Comparison of ENCODE assay signal across 8 cellular contexts in genomic region chr18:76518543-76519155, GRCh38. TPM values are rescaled to one million over a fixed set of nuclear protein-coding genes. Genes with fewer than 3 reads are reported as not detected.
A peak's percentile ranks its signal among the peaks of the same experiment; 100 is the strongest.
DNase-seq lines count a peak whose midpoint lies in the region; ATAC-seq, FAIRE-seq and TF ChIP-seq lines count a peak whose summit lies in the region.

No MANE protein-coding gene starts in this region.

- RAD21 ChIA-PET in GM12878 (lab: Charles Lee; ENCODE audit: unreplicated experiment), result interaction anchor here (1.2 kb wide), 1 partner anchor 119 kb away, joined by 4 read pairs; no protein-coding TSS in a partner anchor

- H3K4me1 ChIP-seq in HUES48 (ENCODE audit: control insufficient read depth, insufficient read depth, low read length) (peaks cover 46% of the 10 kb centered on the region), GM12878 (ENCODE audit: control insufficient read depth, insufficient read depth, low read length) (peaks cover 9% of the 10 kb centered on the region), kidney (ENCODE audit: control insufficient read depth in 1 of 2, insufficient read depth in 1 of 2, low read depth in 1 of 2, low read length in 2 of 2) (no peaks in the 10 kb centered on the region), suprapubic skin (no peaks in the 10 kb centered on the region)

- H4K20me1 ChIP-seq in GM12878 (ENCODE audit: control insufficient read depth, insufficient read depth), result no peaks in the 10 kb centered on the region

- intact Hi-C loops in GM12878 (cut with micrococcal nuclease; ENCODE audit: unreplicated experiment) (no loop called here), kidney (cut with DNase I) (no loop called here)

- BruUV-seq in GM12878 (replicated peaks; lab: Mats Ljungman, UMichigan), result no TSS peak

- TF ChIP-seq RAD21 in GM12878 (IDR thresholded peaks at IDR 0.05; ENCODE audit: insufficient read depth, low read depth, low read length), result no peak

- peak; percentile 57 for ATAC-seq in GM12878
- ATAC-seq in GM18505 (IDR thresholded peaks at IDR 0.05; ENCODE audit: unreplicated experiment), result no peak

- H3K27me3 ChIP-seq in HUES48 (ENCODE audit: control insufficient read depth, insufficient read depth, low read length) (peaks cover 25% of the 10 kb centered on the region), GM12878 (replicated peaks in 1 of 2; ENCODE audit: control insufficient read depth in 2 of 2, insufficient read depth in 2 of 2, low read length in 1 of 2) (no peaks in the 10 kb centered on the region; a peak in 1 of 4 replicates), suprapubic skin (no peaks in the 10 kb centered on the region)

- POLR2A ChIA-PET in GM12878 (lab: Charles Lee), result interaction anchor here (0.6 kb wide), 2 partner anchors 18 to 372 kb away, joined by 3 read pairs; no protein-coding TSS in a partner anchor

- TF ChIP-seq POLR2A in GM12878 (IDR thresholded peaks at IDR 0.05; ENCODE audit: low read depth, low read length), result no peak
- no peak for TF ChIP-seq POLR2A in suprapubic skin (IDR thresholded peaks at IDR 0.05)
- TF ChIP-seq POLR2A in GM18505 (IDR thresholded peaks at IDR 0.05; ENCODE audit: borderline replicate concordance, extremely low read depth, insufficient read depth, insufficient read length), result no peak

- H3K27ac ChIP-seq in HUES48 (ENCODE audit: low read depth, low read length) (peak overlapping the region; percentile 73), GM12878 (ENCODE audit: control insufficient read depth, insufficient read depth) (no peak overlapping the region), kidney (ENCODE audit: low read depth in 2 of 2, low read length in 2 of 2) (no peak overlapping the region), suprapubic skin (peak overlapping the region; percentile 74)

- SMC1A ChIA-PET in GM12878 (lab: Charles Lee; ENCODE audit: uncharacterized antibody, unreplicated experiment), result interaction anchor here (0.8 kb wide), 1 partner anchor 10 kb away, joined by 3 read pairs; no protein-coding TSS in a partner anchor

- 32% methylated on average over 23 of the region's 23 CpGs for WGBS in GM12878 (ENCODE audit: insufficient coverage, insufficient replicate concordance, low lambda C conversion rate, missing lambda C conversion rate)
- WGBS in suprapubic skin, result 36% methylated on average over 23 of the region's 23 CpGs

- CTCF ChIA-PET in GM12878 (lab: Yijun Ruan, JAX), result no interaction called here

- in situ Hi-C loops in GM12878 (cut with MboI), result no loop called here

- no peaks in the 10 kb centered on the region for H3K9me3 ChIP-seq in HUES48 (ENCODE audit: control insufficient read depth, insufficient read depth, low read length)
- H3K9me3 ChIP-seq in GM12878 (replicated peaks; ENCODE audit: control insufficient read depth, insufficient read depth, low read length), result no peaks in the 10 kb centered on the region
- H3K9me3 ChIP-seq in kidney (ENCODE audit: control insufficient read depth in 1 of 2, low read length in 2 of 2), result no peaks in the 10 kb centered on the region
- no peaks in the 10 kb centered on the region for H3K9me3 ChIP-seq in suprapubic skin

- H3K9ac ChIP-seq in HUES48 (ENCODE audit: low read depth, low read length) (peak overlapping the region; percentile 66), GM12878 (ENCODE audit: control insufficient read depth, insufficient read depth, low read length) (peak overlapping the region; percentile 46; the same call in 1 of the 2 replicates), kidney (ENCODE audit: low read length in 2 of 2) (no peak overlapping the region)

- TF ChIP-seq CTCF in GM12878 (IDR thresholded peaks at IDR 0.05 in 2 of 3, conservative IDR thresholded peaks at IDR 0.05 in 1 of 3; ENCODE audit: control insufficient read depth in 2 of 3, extremely low read depth in 1 of 3, insufficient read depth in 1 of 3, low read depth in 3 of 3, low read length in 3 of 3) (no peak), kidney (IDR thresholded peaks at IDR 0.05; ENCODE audit: borderline replicate concordance, extremely low read depth, insufficient read depth) (no peak), suprapubic skin (IDR thresholded peaks at IDR 0.05) (no peak)

- FAIRE-seq in GM12878 (lab: Jason Lieb, UNC) (no peak), kidney (lab: Jason Lieb, UNC) (no peak)

- H3K79me2 ChIP-seq in GM12878 (ENCODE audit: control insufficient read depth, insufficient read depth, low read length), result no peaks in the 10 kb centered on the region

- peak; percentile 53 for DNase-seq in Ammon's horn (ENCODE audit: low spot score)
- DNase-seq in GM12878 (ENCODE audit: low read depth, low spot score), result no peak
- DNase-seq in kidney, result peak; percentile 87
- DNase-seq in suprapubic skin (ENCODE audit: low spot score in 2 of 2), result peak in 1 of 2 donors; percentile 76
- DNase-seq in RPMI8226, result no peak
- DNase-seq in COLO829 (ENCODE audit: low spot score), result no peak

- TF ChIP-seq EP300 in GM12878 (IDR thresholded peaks at IDR 0.05; ENCODE audit: borderline replicate concordance in 1 of 2, control insufficient read depth in 1 of 2, low read depth in 2 of 2, low read length in 2 of 2), result no peak
- TF ChIP-seq EP300 in suprapubic skin (IDR thresholded peaks at IDR 0.05), result no peak

- H3K4me3 ChIP-seq in HUES48 (ENCODE audit: low read depth, low read length) (peak overlapping the region; percentile 69), GM12878 (peak overlapping the region; percentile 68), kidney (ENCODE audit: low read length in 2 of 2) (peak overlapping the region; percentile 54 to 59), suprapubic skin (peak overlapping the region; percentile 40)

- H3K4me2 ChIP-seq in GM12878 (ENCODE audit: control insufficient read depth, insufficient read depth), result peak overlapping the region; percentile 88

- no peaks in the 10 kb centered on the region for H3K36me3 ChIP-seq in HUES48 (ENCODE audit: control insufficient read depth, insufficient read depth, low read length)
- H3K36me3 ChIP-seq in GM12878 (ENCODE audit: control insufficient read depth in 2 of 2, insufficient read depth in 2 of 2, low read length in 1 of 2), result no peaks in the 10 kb centered on the region
- no peaks in the 10 kb centered on the region for H3K36me3 ChIP-seq in kidney (ENCODE audit: control insufficient read depth in 1 of 2, insufficient read depth in 2 of 2, low read length in 2 of 2)
- H3K36me3 ChIP-seq in suprapubic skin, result no peaks in the 10 kb centered on the region

- peak overlapping the region; percentile 65 for H2AFZ ChIP-seq in GM12878 (ENCODE audit: control insufficient read depth, low read depth, low read length)

TF ChIP-seq in GM12878, 131 proteins besides CTCF, POLR2A, EP300 and RAD21:
- TF ChIP-seq EGR1 (IDR thresholded peaks at IDR 0.05; ENCODE audit: borderline replicate concordance in 1 of 2, low read depth in 2 of 2, low read length in 2 of 2) (peak in 1 of 2 experiments; percentile 60; a peak in 1 of 3 replicates), EED (IDR thresholded peaks at IDR 0.05; ENCODE audit: low read depth) (peak; percentile 47; the same call in 1 of the 2 replicates), LARP7 (IDR thresholded peaks at IDR 0.05) (no peak), RUNX3 (IDR thresholded peaks at IDR 0.05; ENCODE audit: low read length) (peak; percentile 43; the same call in 1 of the 2 replicates)

RNA-seq across cellular contexts. Expression of gene ZNF516, which starts 23.6 kb away (rescaled TPM):
- total RNA-seq in GM12878 (2013; cell fraction: nucleolus; rRNA removed), result 64.3 and 64.4 TPM in 2 replicates
- total RNA-seq in GM12878 (2014; rRNA removed) (9.5 and 12.1 TPM in 2 replicates), GM12878 (2014; rRNA removed; fragmentation: Illumina TruSeq; extraction: Trizol) (6.8 and 6.9 TPM in 2 replicates), GM12878 (2021) (23.8 and 32.0 TPM in 2 replicates), kidney (28.7 TPM), suprapubic skin (10 to 100 TPM; 20.5 to 55.4 (median 22.4) TPM)
- polyA plus RNA-seq in GM12878 (2011; ENCODE audit: low read depth), result 7.3 TPM
- polyA plus RNA-seq in GM12878 (2011; rRNA removed) (8.7 and 9.0 TPM in 2 replicates), GM12878 (2014; fragmentation: Illumina TruSeq; extraction: Trizol) (3.9 and 4.7 TPM in 2 replicates), GM12878 (2014; fragmentation: Nextera tagmentation; extraction: Ambion mirVana) (1 to 10 TPM; 2.0 to 4.2 TPM), GM12878 (2014; rRNA removed) (9.8 and 10.4 TPM in 2 replicates), GM12878 (2016; fragmentation: Nextera tagmentation; extraction: Ambion mirVana) (1 to 10 TPM; 8.2 to 8.3 TPM), kidney (ENCODE audit: insufficient read depth, low read depth, low replicate concordance) (6.7 TPM)
- 5.5 and 6.0 TPM in 2 replicates for polyA plus RNA-seq in GM12878 (2011; cell fraction: cytosol; rRNA removed)
- polyA plus RNA-seq in GM12878 (2011; cell fraction: nucleus; rRNA removed), result 21.3 and 23.9 TPM in 2 replicates
- polyA plus RNA-seq in GM12878 (2012), result 11.5 and 14.1 TPM in 2 replicates
- 6.5 and 11.3 TPM in 2 replicates for polyA minus RNA-seq in GM12878 (2011; rRNA and poly(A)+ RNA removed)
- polyA minus RNA-seq in GM12878 (2011; cell fraction: cytosol; rRNA and poly(A)+ RNA removed), result 6.0 and 11.0 TPM in 2 replicates
- 22.1 and 30.9 TPM in 2 replicates for polyA minus RNA-seq in GM12878 (2011; cell fraction: nucleus; rRNA and poly(A)+ RNA removed)

Comparison
In these comparisons a context has a peak if more than half of its experiments do, and no peak if none do; other contexts are left out.
1. DNase-seq: peak in Ammon's horn (single experiment) and kidney (single experiment); none in GM12878 (single experiment), RPMI8226 (single experiment) and COLO829 (single experiment).
2. H3K27ac ChIP-seq: peak in HUES48 (single experiment) and suprapubic skin (single experiment); none in GM12878 (single experiment) and kidney (0 of 2).
3. H3K9ac ChIP-seq: peak in HUES48 (single experiment) and GM12878 (single experiment); none in kidney (0 of 2).
4. Peak in every context shown above with its lines, with median percentiles within 50 percentile points of each other: H3K4me3 ChIP-seq.